In genomic region chr18:63789327-63789726, GRCh38 we compare ENCODE assay signal across 32 cellular contexts. TPM values are rescaled to one million over a fixed set of nuclear protein-coding genes. Genes with fewer than 3 reads are reported as not detected.
"Had no signal": no experiment of that assay in that cellular context is flagged by ENCODE, and none has a peak within 500 bp of the region (broad histone marks: within the 10 kb centered on the region; RNA-seq: fewer than 3 reads in every experiment).

No MANE protein-coding gene starts in this region.

- H3K4me3 Mint-ChIP-seq: activated naive CD4-positive, alpha-beta T cell treated with anti-CD3 and anti-CD28 coated beads for 36 hours; activated naive CD8-positive, alpha-beta T cell treated with anti-CD3 and anti-CD28 coated beads, Interleukin-2, amount 10 ng/mL, durations not matched to agents 7 days and 5 days; activated T-helper 1 cell treated with anti-CD3 and anti-CD28 coated beads, Interleukin-12 subunit alpha, Interleukin-12 subunit beta, Interleukin-2, Interleukin-4 antibody, amounts not matched to agents 30 ng/mL and 10 ng/mL and 1 ng/mL, durations not matched to agents 14 hours and 24 hours and 36 hours; mesothelial cell of epicardium; naive B cell; neural crest cell; stimulated activated naive B cell treated with anti-CD40 and anti-IgM and Interleukin-4, amounts not matched to agents 10 μg/mL and 1 μg/mL and 100 μg/mL, for 72 hours had no signal

- H3K27ac ChIP-seq: gastrocnemius medialis, hepatocyte, parathyroid adenoma, right atrium auricular region, stomach, thyroid gland, upper lobe of left lung, vagina, VCaP had no signal

- DNase-seq: activated CD4-positive, alpha-beta T cell treated with anti-CD3 and anti-CD28 coated beads for 4 hours; activated CD4-positive, alpha-beta T cell treated with anti-CD3 and anti-CD28 coated beads, Interleukin-2, amount 50 U/mL, for 4 hours; activated effector memory CD4-positive, alpha-beta T cell treated with anti-CD3 and anti-CD28 coated beads, Interleukin-2, amount 50 U/mL, for 16 hours; activated naive CD4-positive, alpha-beta T cell treated with anti-CD3 and anti-CD28 coated beads for 36 hours; activated naive CD8-positive, alpha-beta T cell treated with anti-CD3 and anti-CD28 coated beads, Interleukin-2, amount 10 ng/mL, durations not matched to agents 7 days and 5 days; activated T-cell treated with anti-CD3 and anti-CD28 coated beads for 4 hours; caudate nucleus; dermis blood vessel endothelial cell; effector CD4-positive, alpha-beta T cell; gastrocnemius medialis; kidney; left colon; naive B cell; nucleus accumbens; stimulated activated CD4-positive, alpha-beta T cell treated with anti-CD3 and anti-CD28 coated beads, Interleukin-15, amount 100 ng/mL, for 24 hours; stimulated activated CD4-positive, alpha-beta T cell treated with anti-CD3 and anti-CD28 coated beads, Interleukin-2, amount 100 ng/mL, for 24 hours; stimulated activated naive B cell treated with anti-CD40 and anti-IgM and Interleukin-4, amounts not matched to agents 10 μg/mL and 1 μg/mL and 100 μg/mL, for 72 hours; stomach; T-helper 9 cell; thyroid gland; upper lobe of left lung had no signal

- H3K27me3 ChIP-seq: gastrocnemius medialis, hepatocyte, right atrium auricular region, stomach, thyroid gland, upper lobe of left lung, vagina had no signal

- H3K9me3 ChIP-seq: gastrocnemius medialis, right atrium auricular region, stomach, thyroid gland, upper lobe of left lung, vagina had no signal

- H3K27me3 Mint-ChIP-seq: naive B cell; stimulated activated naive B cell treated with anti-CD40 and anti-IgM and Interleukin-4, amounts not matched to agents 10 μg/mL and 1 μg/mL and 100 μg/mL, for 72 hours had no signal

- H3K4me1 Mint-ChIP-seq: naive B cell; neural crest cell; stimulated activated naive B cell treated with anti-CD40 and anti-IgM and Interleukin-4, amounts not matched to agents 10 μg/mL and 1 μg/mL and 100 μg/mL, for 72 hours had no signal

- H3K36me3 ChIP-seq: gastrocnemius medialis, right atrium auricular region, stomach, thyroid gland, upper lobe of left lung, vagina had no signal

- H3K4me2 ChIP-seq: hepatocyte had no signal

- ATAC-seq: gastrocnemius medialis, left colon had no signal

- H3K79me2 ChIP-seq: hepatocyte, parathyroid adenoma had no signal

- H3K9me3 Mint-ChIP-seq: activated T-helper 1 cell treated with anti-CD3 and anti-CD28 coated beads, Interleukin-12 subunit alpha, Interleukin-12 subunit beta, Interleukin-2, Interleukin-4 antibody, amounts not matched to agents 30 ng/mL and 10 ng/mL and 1 ng/mL, durations not matched to agents 14 hours and 24 hours and 36 hours; mesothelial cell of epicardium; neural crest cell had no signal

- H3K9ac ChIP-seq: parathyroid adenoma had no signal

- H3K27ac Mint-ChIP-seq: activated naive CD4-positive, alpha-beta T cell treated with anti-CD3 and anti-CD28 coated beads for 36 hours; activated naive CD8-positive, alpha-beta T cell treated with anti-CD3 and anti-CD28 coated beads, Interleukin-2, amount 10 ng/mL, durations not matched to agents 7 days and 5 days; activated T-helper 1 cell treated with anti-CD3 and anti-CD28 coated beads, Interleukin-12 subunit alpha, Interleukin-12 subunit beta, Interleukin-2, Interleukin-4 antibody, amounts not matched to agents 30 ng/mL and 10 ng/mL and 1 ng/mL, durations not matched to agents 14 hours and 24 hours and 36 hours; mesothelial cell of epicardium; naive B cell; stimulated activated naive B cell treated with anti-CD40 and anti-IgM and Interleukin-4, amounts not matched to agents 10 μg/mL and 1 μg/mL and 100 μg/mL, for 72 hours had no signal

- H3K36me3 Mint-ChIP-seq: activated naive CD8-positive, alpha-beta T cell treated with anti-CD3 and anti-CD28 coated beads, Interleukin-2, amount 10 ng/mL, durations not matched to agents 7 days and 5 days; mesothelial cell of epicardium; naive B cell; stimulated activated naive B cell treated with anti-CD40 and anti-IgM and Interleukin-4, amounts not matched to agents 10 μg/mL and 1 μg/mL and 100 μg/mL, for 72 hours had no signal

- H3K4me3 ChIP-seq: gastrocnemius medialis, hepatocyte, right atrium auricular region, stomach, thyroid gland, upper lobe of left lung, vagina had no signal

- H3K4me1 ChIP-seq: gastrocnemius medialis, parathyroid adenoma, right atrium auricular region, stomach, thyroid gland, upper lobe of left lung, vagina had no signal

- H2AFZ ChIP-seq: hepatocyte, parathyroid adenoma had no signal

RNA-seq across cellular contexts. Expression of gene SERPINB7, which starts 14.1 kb away (rescaled TPM):
- total RNA-seq: activated naive CD4-positive, alpha-beta T cell treated with anti-CD3 and anti-CD28 coated beads for 36 hours; activated naive CD8-positive, alpha-beta T cell treated with anti-CD3 and anti-CD28 coated beads, Interleukin-2, amount 10 ng/mL, durations not matched to agents 7 days and 5 days; activated T-helper 1 cell treated with anti-CD3 and anti-CD28 coated beads, Interleukin-12 subunit alpha, Interleukin-12 subunit beta, Interleukin-2, Interleukin-4 antibody, amounts not matched to agents 30 ng/mL and 10 ng/mL and 1 ng/mL, durations not matched to agents 14 hours and 24 hours and 36 hours; dermis blood vessel endothelial cell; gastrocnemius medialis; liver; neural crest cell; pulmonary artery endothelial cell; stomach; T-helper 1 cell treated with Interleukin-12 subunit alpha and Interleukin-12 subunit beta and Interleukin-4 antibody, amounts not matched to agents 30 ng/mL and 1 ng/mL, for 36 hours; thyroid gland had no signal
- polyA plus RNA-seq: liver had no signal
